Comparison of ENCODE assay signal across 9 cellular contexts in the genomic region with DNA sequence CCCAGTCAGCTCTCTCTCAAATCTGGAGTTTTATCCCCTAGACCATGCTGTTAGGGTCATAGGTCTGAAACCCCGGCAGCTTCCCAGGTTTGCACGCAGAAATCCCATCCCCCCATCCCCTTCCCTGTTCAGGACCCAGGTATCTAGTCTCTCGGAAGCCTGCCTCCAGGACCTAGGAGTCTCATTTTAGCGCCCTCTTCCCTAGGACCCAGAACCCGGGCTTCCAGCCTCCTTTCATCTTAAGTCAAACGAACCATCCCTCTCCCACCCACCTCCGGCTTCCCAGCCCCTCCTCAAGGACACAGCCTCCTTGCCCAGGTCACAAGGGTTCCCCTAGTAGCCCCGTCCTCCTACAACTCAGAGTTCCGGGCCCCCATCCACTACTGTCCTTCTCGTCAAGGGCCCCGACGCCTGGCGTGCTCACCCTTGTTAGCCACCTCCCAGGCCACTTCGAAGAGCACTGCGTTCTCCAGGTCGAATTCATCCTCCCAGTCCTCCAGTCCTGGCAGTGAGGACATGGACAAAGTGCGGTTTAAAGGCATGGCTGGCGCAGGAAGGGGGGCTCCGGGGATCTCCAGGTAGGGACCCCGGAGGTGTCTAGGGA. TPM values are rescaled to one million over a fixed set of nuclear protein-coding genes. Genes with fewer than 3 reads are reported as not detected.
DNase-seq lines count a peak whose midpoint lies in the region; ATAC-seq and TF ChIP-seq lines count a peak whose summit lies in the region.
"Had no signal": no experiment of that assay in that cellular context is flagged by ENCODE, and none has a peak within 500 bp of the region (broad histone marks: within the 10 kb centered on the region; RNA-seq: fewer than 3 reads in every experiment).

No MANE protein-coding gene starts in this region.

- H3K27ac Mint-ChIP-seq in activated CD4-positive, alpha-beta T cell treated with anti-CD3 and anti-CD28 coated beads for 36 hours = peak overlapping the region; percentile 97

- POLR2A ChIA-PET in activated CD4-positive, alpha-beta T cell treated with anti-CD3 and anti-CD28 coated beads for 36 hours (lab: Charles Lee) = interaction anchor here (0.6 to 1.3 kb wide), 6 partner anchors 9 to 347 kb away, joined by 3 to 10 read pairs (median 4); a partner anchor contains a TSS

- TF ChIP-seq CTCF in coronary artery (IDR thresholded peaks at IDR 0.05) = no peak

- intact Hi-C loops in activated CD4-positive, alpha-beta T cell treated with anti-CD3 and anti-CD28 coated beads for 36 hours (cut with DNase I, micrococcal nuclease) = loop anchor here (1.0 to 10.0 kb wide), 28 partner anchors 27 to 1032 kb away; a partner anchor contains a TSS

- H3K4me1 Mint-ChIP-seq in activated CD4-positive, alpha-beta T cell treated with anti-CD3 and anti-CD28 coated beads for 36 hours = peaks cover 47% of the 10 kb centered on the region

- no peaks in the 10 kb centered on the region for H3K27me3 Mint-ChIP-seq in activated CD4-positive, alpha-beta T cell treated with anti-CD3 and anti-CD28 coated beads for 36 hours

- H3K27ac ChIP-seq in coronary artery = peak overlapping the region; percentile 94 to 100

- no peak for ATAC-seq in activated CD4-positive, alpha-beta T cell treated with anti-CD3 and anti-CD28 coated beads for 36 hours
- ATAC-seq in HG02885 (IDR thresholded peaks at IDR 0.05; ENCODE audit: poor library complexity, unreplicated experiment) (no peak), HG02798 (IDR thresholded peaks at IDR 0.05; ENCODE audit: poor library complexity, unreplicated experiment) (no peak)

- H3K36me3 Mint-ChIP-seq in activated CD4-positive, alpha-beta T cell treated with anti-CD3 and anti-CD28 coated beads for 36 hours (ENCODE audit: low read depth) = peaks cover 36% of the 10 kb centered on the region

- H3K9me3 Mint-ChIP-seq in activated CD4-positive, alpha-beta T cell treated with anti-CD3 and anti-CD28 coated beads for 36 hours (ENCODE audit: low read depth) = no peaks in the 10 kb centered on the region

- peak; percentile 44 for DNase-seq in activated CD4-positive, alpha-beta T cell treated with anti-CD3 and anti-CD28 coated beads for 36 hours
- no peak for DNase-seq in activated CD4-positive, alpha-beta T cell treated with anti-CD3 and anti-CD28 coated beads, Interleukin-2, amount 50 U/mL, for 1 hour
- peak; percentile 70 for DNase-seq in NCI-H69 (lab: John Stamatoyannopoulos, UW)
- peak; percentile 83 for DNase-seq in coronary artery (ENCODE audit: low spot score)
- peak; percentile 62 for DNase-seq in midbrain (lab: John Stamatoyannopoulos, UW)
- DNase-seq in NCI-H2029 treated with DMSO at 0.1 percent for 48 hours (lab: John Stamatoyannopoulos, UW) = no peak

- peak overlapping the region; percentile 99 for H3K4me3 ChIP-seq in coronary artery

- peak overlapping the region; percentile 100 for H3K4me3 Mint-ChIP-seq in activated CD4-positive, alpha-beta T cell treated with anti-CD3 and anti-CD28 coated beads for 36 hours

- CTCF ChIA-PET in activated CD4-positive, alpha-beta T cell treated with anti-CD3 and anti-CD28 coated beads for 36 hours (lab: Charles Lee) = interaction anchor here (0.6 to 3.4 kb wide), 28 partner anchors 9 to 630 kb away, joined by 3 to 45 read pairs (median 4); a partner anchor contains a TSS

RNA-seq across cellular contexts. Expression of a gene that starts 0.4 kb away (rescaled TPM):
- 100 to 1,000 TPM in 1 of 2 experiments, 10 to 100 TPM in 1; 80.2 to 102 TPM for total RNA-seq in activated CD4-positive, alpha-beta T cell treated with anti-CD3 and anti-CD28 coated beads for 36 hours

RNA-seq across cellular contexts. Expression of a gene that starts 1.0 kb away (rescaled TPM):
- total RNA-seq in activated CD4-positive, alpha-beta T cell treated with anti-CD3 and anti-CD28 coated beads for 36 hours = 100 to 1,000 TPM; 155 to 178 TPM

RNA-seq across cellular contexts. Expression of a gene that starts 24.2 kb away (rescaled TPM):
- total RNA-seq in activated CD4-positive, alpha-beta T cell treated with anti-CD3 and anti-CD28 coated beads for 36 hours = under 1 TPM; 0.39 to 0.51 TPM
- total RNA-seq: dermis microvascular lymphatic vessel endothelial cell had no signal

RNA-seq across cellular contexts. Expression of a gene that starts 27.6 kb away (rescaled TPM):
- 1,000 to 10,000 TPM in 1 of 2 experiments, 100 to 1,000 TPM in 1; 809 to 1,111 TPM for total RNA-seq in activated CD4-positive, alpha-beta T cell treated with anti-CD3 and anti-CD28 coated beads for 36 hours

RNA-seq across cellular contexts. Expression of a gene that starts 31.5 kb away (rescaled TPM):
- not detected for total RNA-seq in activated CD4-positive, alpha-beta T cell treated with anti-CD3 and anti-CD28 coated beads for 36 hours
- total RNA-seq: dermis microvascular lymphatic vessel endothelial cell had no signal

Comparison
In these comparisons a context has a peak if more than half of its experiments do, and no peak if none do; other contexts are left out.
1. DNase-seq: peak in activated CD4-positive, alpha-beta T cell treated with anti-CD3 and anti-CD28 coated beads for 36 hours (single experiment), NCI-H69 (single experiment), coronary artery (single experiment) and midbrain (single experiment); none in activated CD4-positive, alpha-beta T cell treated with anti-CD3 and anti-CD28 coated beads, Interleukin-2, amount 50 U/mL, for 1 hour (single experiment) and NCI-H2029 treated with DMSO at 0.1 percent for 48 hours (single experiment).